1 cellular context compared by ENCODE assay signal in genomic region chr3:78176869-78177268, GRCh38.
TF ChIP-seq lines count a peak whose summit lies in the region.

No MANE protein-coding gene starts in this region.

TF ChIP-seq in HepG2, 621 proteins besides CTCF, POLR2A, EP300 and RAD21 (continued from another document and continues in another):
- TF ChIP-seq, protein P1, sequence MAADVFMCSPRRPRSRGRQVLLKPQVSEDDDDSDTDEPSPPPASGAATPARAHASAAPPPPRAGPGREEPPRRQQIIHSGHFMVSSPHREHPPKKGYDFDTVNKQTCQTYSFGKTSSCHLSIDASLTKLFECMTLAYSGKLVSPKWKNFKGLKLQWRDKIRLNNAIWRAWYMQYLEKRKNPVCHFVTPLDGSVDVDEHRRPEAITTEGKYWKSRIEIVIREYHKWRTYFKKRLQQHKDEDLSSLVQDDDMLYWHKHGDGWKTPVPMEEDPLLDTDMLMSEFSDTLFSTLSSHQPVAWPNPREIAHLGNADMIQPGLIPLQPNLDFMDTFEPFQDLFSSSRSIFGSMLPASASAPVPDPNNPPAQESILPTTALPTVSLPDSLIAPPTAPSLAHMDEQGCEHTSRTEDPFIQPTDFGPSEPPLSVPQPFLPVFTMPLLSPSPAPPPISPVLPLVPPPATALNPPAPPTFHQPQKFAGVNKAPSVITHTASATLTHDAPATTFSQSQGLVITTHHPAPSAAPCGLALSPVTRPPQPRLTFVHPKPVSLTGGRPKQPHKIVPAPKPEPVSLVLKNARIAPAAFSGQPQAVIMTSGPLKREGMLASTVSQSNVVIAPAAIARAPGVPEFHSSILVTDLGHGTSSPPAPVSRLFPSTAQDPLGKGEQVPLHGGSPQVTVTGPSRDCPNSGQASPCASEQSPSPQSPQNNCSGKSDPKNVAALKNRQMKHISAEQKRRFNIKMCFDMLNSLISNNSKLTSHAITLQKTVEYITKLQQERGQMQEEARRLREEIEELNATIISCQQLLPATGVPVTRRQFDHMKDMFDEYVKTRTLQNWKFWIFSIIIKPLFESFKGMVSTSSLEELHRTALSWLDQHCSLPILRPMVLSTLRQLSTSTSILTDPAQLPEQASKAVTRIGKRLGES (CRISPR knock-in tag; IDR thresholded peaks at IDR 0.05; ENCODE audit: borderline replicate concordance): no peak
- no peak for TF ChIP-seq SNRNP70 (IDR thresholded peaks at IDR 0.05; ENCODE audit: low read depth, low read length)
- no peak for TF ChIP-seq ZNF136 (CRISPR knock-in tag; IDR thresholded peaks at IDR 0.05; ENCODE audit: low read depth)
- no peak for TF ChIP-seq FUBP1 (CRISPR knock-in tag; IDR thresholded peaks at IDR 0.05; ENCODE audit: borderline replicate concordance)
- 0 out of 2 replicates have a peak, but pooled peaks have one; percentile 57 for TF ChIP-seq ZFP1 (CRISPR knock-in tag; IDR thresholded peaks at IDR 0.05)
- TF ChIP-seq ZNF350 (CRISPR knock-in tag; IDR thresholded peaks at IDR 0.05; ENCODE audit: borderline replicate concordance, low read depth): no peak
- no peak for TF ChIP-seq KLF12 (CRISPR knock-in tag; IDR thresholded peaks at IDR 0.05; ENCODE audit: borderline replicate concordance)
- TF ChIP-seq ZNF879 (CRISPR knock-in tag; IDR thresholded peaks at IDR 0.05): no peak
- no peak for TF ChIP-seq ZNF652 (CRISPR knock-in tag; IDR thresholded peaks at IDR 0.05; ENCODE audit: borderline replicate concordance, low read depth)
- TF ChIP-seq TBX2 (CRISPR knock-in tag; IDR thresholded peaks at IDR 0.05; ENCODE audit: borderline replicate concordance): no peak
- no peak for TF ChIP-seq PPARG (CRISPR knock-in tag; conservative IDR thresholded peaks at IDR 0.05)
- TF ChIP-seq ZNF644 (CRISPR knock-in tag; IDR thresholded peaks at IDR 0.05; ENCODE audit: low read depth): peak; percentile 81
- TF ChIP-seq HMGXB4 (CRISPR knock-in tag; IDR thresholded peaks at IDR 0.05; ENCODE audit: borderline replicate concordance in 1 of 2, low read depth in 1 of 2): 0 out of 4 replicates have a peak, but pooled peaks of 1 of the 2 experiments have one; percentile 31
- no peak for TF ChIP-seq RELA (CRISPR knock-in tag; IDR thresholded peaks at IDR 0.05)
- TF ChIP-seq, protein P2, sequence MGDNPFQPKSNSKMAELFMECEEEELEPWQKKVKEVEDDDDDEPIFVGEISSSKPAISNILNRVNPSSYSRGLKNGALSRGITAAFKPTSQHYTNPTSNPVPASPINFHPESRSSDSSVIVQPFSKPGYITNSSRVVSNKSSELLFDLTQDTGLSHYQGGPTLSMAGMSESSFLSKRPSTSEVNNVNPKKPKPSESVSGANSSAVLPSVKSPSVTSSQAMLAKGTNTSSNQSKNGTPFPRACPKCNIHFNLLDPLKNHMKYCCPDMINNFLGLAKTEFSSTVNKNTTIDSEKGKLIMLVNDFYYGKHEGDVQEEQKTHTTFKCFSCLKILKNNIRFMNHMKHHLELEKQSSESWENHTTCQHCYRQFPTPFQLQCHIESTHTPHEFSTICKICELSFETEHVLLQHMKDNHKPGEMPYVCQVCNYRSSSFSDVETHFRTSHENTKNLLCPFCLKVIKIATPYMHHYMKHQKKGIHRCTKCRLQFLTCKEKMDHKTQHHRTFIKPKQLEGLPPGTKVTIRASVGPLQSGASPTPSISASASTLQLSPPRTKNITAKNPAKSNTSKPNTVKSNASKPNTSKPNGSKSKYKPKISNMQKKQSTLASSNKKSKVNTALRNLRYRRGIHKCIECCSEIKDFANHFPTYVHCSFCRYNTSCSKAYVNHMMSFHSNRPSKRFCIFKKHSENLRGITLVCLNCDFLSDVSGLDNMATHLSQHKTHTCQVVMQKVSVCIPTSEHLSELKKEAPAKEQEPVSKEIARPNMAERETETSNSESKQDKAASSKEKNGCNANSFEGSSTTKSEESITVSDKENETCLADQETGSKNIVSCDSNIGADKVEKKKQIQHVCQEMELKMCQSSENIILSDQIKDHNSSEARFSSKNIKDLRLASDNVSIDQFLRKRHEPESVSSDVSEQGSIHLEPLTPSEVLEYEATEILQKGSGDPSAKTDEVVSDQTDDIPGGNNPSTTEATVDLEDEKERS (CRISPR knock-in tag; IDR thresholded peaks at IDR 0.05): 0 out of 2 replicates have a peak, but pooled peaks have one; percentile 42
- peak; percentile 49; the same call in 1 of the 2 replicates for TF ChIP-seq GABPB1 (CRISPR knock-in tag; IDR thresholded peaks at IDR 0.05)
- TF ChIP-seq SMAD9 (CRISPR knock-in tag; IDR thresholded peaks at IDR 0.05): no peak
- no peak for TF ChIP-seq ZSCAN21 (CRISPR knock-in tag; IDR thresholded peaks at IDR 0.05; ENCODE audit: borderline replicate concordance)
- no peak for TF ChIP-seq KDM5B (CRISPR knock-in tag; IDR thresholded peaks at IDR 0.05; ENCODE audit: borderline replicate concordance)
- TF ChIP-seq ZNF460 (CRISPR knock-in tag; IDR thresholded peaks at IDR 0.05; ENCODE audit: borderline replicate concordance): no peak
- TF ChIP-seq ZNF124 (CRISPR knock-in tag; IDR thresholded peaks at IDR 0.05): 0 out of 2 replicates have a peak, but pooled peaks have one; percentile 57
- TF ChIP-seq ZNF138 (CRISPR knock-in tag; IDR thresholded peaks at IDR 0.05; ENCODE audit: low read depth): no peak
- TF ChIP-seq BRD4 (CRISPR knock-in tag; IDR thresholded peaks at IDR 0.05): no peak
- no peak for TF ChIP-seq NRL (CRISPR knock-in tag; IDR thresholded peaks at IDR 0.05; ENCODE audit: borderline replicate concordance)
- TF ChIP-seq NFATC3 (CRISPR knock-in tag; IDR thresholded peaks at IDR 0.05): no peak
- 0 out of 2 replicates have a peak, but pooled peaks have one; percentile 47 for TF ChIP-seq CBX5 (CRISPR knock-in tag; IDR thresholded peaks at IDR 0.05; ENCODE audit: borderline replicate concordance)
- TF ChIP-seq ZBTB1 (CRISPR knock-in tag; IDR thresholded peaks at IDR 0.05; ENCODE audit: borderline replicate concordance): no peak
- no peak for TF ChIP-seq GRHL1 (CRISPR knock-in tag; conservative IDR thresholded peaks at IDR 0.05)
- no peak for TF ChIP-seq STAT5B (CRISPR knock-in tag; IDR thresholded peaks at IDR 0.05)
- no peak for TF ChIP-seq MTF2 (CRISPR knock-in tag; IDR thresholded peaks at IDR 0.05; ENCODE audit: borderline replicate concordance)
- no peak for TF ChIP-seq LBX2 (CRISPR knock-in tag; IDR thresholded peaks at IDR 0.05; ENCODE audit: borderline replicate concordance)
- peak; percentile 93 for TF ChIP-seq ONECUT2 (CRISPR knock-in tag; IDR thresholded peaks at IDR 0.05)
- TF ChIP-seq MAFF (IDR thresholded peaks at IDR 0.05; ENCODE audit: low read depth, low read length): no peak
- 0 out of 2 replicates have a peak, but pooled peaks have one; percentile 52 for TF ChIP-seq IRF2 (CRISPR knock-in tag; IDR thresholded peaks at IDR 0.05)
- TF ChIP-seq NKX3-1 (CRISPR knock-in tag; IDR thresholded peaks at IDR 0.05): no peak
- 0 out of 2 replicates have a peak, but pooled peaks have one; percentile 40 for TF ChIP-seq HMG20B (CRISPR knock-in tag; conservative IDR thresholded peaks at IDR 0.05)
- TF ChIP-seq ZNF20 (CRISPR knock-in tag; IDR thresholded peaks at IDR 0.05): no peak
- TF ChIP-seq ZNF564 (CRISPR knock-in tag; IDR thresholded peaks at IDR 0.05): no peak
- TF ChIP-seq YEATS4 (CRISPR knock-in tag; IDR thresholded peaks at IDR 0.05; ENCODE audit: borderline replicate concordance): no peak
- TF ChIP-seq PHF5A (CRISPR knock-in tag; IDR thresholded peaks at IDR 0.05; ENCODE audit: low read depth, unreplicated experiment): no peak
- no peak for TF ChIP-seq TRIM24 (CRISPR knock-in tag; IDR thresholded peaks at IDR 0.05)
- TF ChIP-seq ZNF883 (CRISPR knock-in tag; IDR thresholded peaks at IDR 0.05; ENCODE audit: not compliant biosample characterization): no peak
- no peak for TF ChIP-seq ZNF878 (CRISPR knock-in tag; IDR thresholded peaks at IDR 0.05)
- TF ChIP-seq HNRNPK (IDR thresholded peaks at IDR 0.05; ENCODE audit: low read depth, low read length, poor library complexity, severe bottlenecking): no peak
- 0 out of 2 replicates have a peak, but pooled peaks have one; percentile 7 for TF ChIP-seq MNT (IDR thresholded peaks at IDR 0.05)
- TF ChIP-seq SOX13 (IDR thresholded peaks at IDR 0.05): peak; percentile 97
- TF ChIP-seq SOX13 (CRISPR knock-in tag; conservative IDR thresholded peaks at IDR 0.05 in 1 of 2, IDR thresholded peaks at IDR 0.05 in 1 of 2): peak in 1 of 2 experiments; percentile 98; a peak in 2 of 4 replicates
- no peak for TF ChIP-seq AGO1 (IDR thresholded peaks at IDR 0.05; ENCODE audit: low read depth, low read length, poor library complexity, severe bottlenecking)
